Comparison of ENCODE assay signal across 1 cellular context in the genomic region with DNA sequence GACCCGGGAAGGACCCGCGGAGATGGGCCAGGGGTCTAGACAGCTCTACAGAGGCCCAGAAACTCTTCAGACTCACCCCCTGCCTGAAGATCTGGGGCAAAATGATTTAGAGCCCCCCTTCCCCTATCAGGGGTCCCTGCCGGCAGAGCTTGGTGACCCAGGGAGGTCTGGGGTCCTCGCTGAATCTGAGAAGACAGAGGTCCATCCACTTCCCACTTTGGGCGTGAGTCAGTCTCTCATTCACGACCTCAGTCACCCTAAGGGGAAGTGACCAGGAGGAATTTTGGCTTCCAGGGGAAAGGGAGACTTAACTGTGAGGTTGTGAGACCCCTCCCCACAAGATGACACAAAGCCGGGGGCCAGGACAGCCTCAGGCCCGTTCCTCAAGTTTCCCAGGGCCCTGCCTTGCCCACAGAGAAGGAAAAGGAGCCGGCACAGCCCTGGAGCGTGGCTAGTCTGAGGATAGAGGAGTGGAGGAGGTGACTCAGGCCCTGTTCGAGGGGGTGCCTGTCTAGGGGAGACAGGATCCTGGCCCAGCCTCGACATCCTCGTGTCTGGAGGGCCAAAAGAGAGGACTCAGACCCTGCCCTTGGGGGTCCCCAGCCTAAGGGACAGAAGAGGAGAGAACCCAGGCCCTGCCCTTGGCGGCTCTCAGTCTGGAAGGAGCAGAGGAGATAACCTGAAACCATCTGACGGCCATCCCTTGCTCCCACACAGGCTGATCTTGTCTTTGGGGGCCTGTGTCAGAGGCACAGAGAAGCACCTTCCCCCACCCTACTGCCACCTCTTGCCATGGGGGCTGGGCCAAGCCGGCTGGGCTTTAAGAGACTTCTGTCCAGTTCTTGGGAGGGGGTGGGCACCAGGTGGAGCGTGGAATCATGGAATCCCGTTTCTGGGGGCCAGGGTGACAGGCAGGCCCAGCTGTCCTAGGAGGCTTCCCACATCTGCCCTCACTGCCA.
TF ChIP-seq lines count a peak whose summit lies in the region.

No MANE protein-coding gene starts in this region.

TF ChIP-seq in GM23338, 12 proteins besides CTCF, POLR2A, EP300 and RAD21 (continued from another document):
- TF ChIP-seq, protein P1, sequence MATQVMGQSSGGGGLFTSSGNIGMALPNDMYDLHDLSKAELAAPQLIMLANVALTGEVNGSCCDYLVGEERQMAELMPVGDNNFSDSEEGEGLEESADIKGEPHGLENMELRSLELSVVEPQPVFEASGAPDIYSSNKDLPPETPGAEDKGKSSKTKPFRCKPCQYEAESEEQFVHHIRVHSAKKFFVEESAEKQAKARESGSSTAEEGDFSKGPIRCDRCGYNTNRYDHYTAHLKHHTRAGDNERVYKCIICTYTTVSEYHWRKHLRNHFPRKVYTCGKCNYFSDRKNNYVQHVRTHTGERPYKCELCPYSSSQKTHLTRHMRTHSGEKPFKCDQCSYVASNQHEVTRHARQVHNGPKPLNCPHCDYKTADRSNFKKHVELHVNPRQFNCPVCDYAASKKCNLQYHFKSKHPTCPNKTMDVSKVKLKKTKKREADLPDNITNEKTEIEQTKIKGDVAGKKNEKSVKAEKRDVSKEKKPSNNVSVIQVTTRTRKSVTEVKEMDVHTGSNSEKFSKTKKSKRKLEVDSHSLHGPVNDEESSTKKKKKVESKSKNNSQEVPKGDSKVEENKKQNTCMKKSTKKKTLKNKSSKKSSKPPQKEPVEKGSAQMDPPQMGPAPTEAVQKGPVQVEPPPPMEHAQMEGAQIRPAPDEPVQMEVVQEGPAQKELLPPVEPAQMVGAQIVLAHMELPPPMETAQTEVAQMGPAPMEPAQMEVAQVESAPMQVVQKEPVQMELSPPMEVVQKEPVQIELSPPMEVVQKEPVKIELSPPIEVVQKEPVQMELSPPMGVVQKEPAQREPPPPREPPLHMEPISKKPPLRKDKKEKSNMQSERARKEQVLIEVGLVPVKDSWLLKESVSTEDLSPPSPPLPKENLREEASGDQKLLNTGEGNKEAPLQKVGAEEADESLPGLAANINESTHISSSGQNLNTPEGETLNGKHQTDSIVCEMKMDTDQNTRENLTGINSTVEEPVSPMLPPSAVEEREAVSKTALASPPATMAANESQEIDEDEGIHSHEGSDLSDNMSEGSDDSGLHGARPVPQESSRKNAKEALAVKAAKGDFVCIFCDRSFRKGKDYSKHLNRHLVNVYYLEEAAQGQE (IDR thresholded peaks at IDR 0.05; ENCODE audit: unreplicated experiment) = no peak
- TF ChIP-seq, protein P2, sequence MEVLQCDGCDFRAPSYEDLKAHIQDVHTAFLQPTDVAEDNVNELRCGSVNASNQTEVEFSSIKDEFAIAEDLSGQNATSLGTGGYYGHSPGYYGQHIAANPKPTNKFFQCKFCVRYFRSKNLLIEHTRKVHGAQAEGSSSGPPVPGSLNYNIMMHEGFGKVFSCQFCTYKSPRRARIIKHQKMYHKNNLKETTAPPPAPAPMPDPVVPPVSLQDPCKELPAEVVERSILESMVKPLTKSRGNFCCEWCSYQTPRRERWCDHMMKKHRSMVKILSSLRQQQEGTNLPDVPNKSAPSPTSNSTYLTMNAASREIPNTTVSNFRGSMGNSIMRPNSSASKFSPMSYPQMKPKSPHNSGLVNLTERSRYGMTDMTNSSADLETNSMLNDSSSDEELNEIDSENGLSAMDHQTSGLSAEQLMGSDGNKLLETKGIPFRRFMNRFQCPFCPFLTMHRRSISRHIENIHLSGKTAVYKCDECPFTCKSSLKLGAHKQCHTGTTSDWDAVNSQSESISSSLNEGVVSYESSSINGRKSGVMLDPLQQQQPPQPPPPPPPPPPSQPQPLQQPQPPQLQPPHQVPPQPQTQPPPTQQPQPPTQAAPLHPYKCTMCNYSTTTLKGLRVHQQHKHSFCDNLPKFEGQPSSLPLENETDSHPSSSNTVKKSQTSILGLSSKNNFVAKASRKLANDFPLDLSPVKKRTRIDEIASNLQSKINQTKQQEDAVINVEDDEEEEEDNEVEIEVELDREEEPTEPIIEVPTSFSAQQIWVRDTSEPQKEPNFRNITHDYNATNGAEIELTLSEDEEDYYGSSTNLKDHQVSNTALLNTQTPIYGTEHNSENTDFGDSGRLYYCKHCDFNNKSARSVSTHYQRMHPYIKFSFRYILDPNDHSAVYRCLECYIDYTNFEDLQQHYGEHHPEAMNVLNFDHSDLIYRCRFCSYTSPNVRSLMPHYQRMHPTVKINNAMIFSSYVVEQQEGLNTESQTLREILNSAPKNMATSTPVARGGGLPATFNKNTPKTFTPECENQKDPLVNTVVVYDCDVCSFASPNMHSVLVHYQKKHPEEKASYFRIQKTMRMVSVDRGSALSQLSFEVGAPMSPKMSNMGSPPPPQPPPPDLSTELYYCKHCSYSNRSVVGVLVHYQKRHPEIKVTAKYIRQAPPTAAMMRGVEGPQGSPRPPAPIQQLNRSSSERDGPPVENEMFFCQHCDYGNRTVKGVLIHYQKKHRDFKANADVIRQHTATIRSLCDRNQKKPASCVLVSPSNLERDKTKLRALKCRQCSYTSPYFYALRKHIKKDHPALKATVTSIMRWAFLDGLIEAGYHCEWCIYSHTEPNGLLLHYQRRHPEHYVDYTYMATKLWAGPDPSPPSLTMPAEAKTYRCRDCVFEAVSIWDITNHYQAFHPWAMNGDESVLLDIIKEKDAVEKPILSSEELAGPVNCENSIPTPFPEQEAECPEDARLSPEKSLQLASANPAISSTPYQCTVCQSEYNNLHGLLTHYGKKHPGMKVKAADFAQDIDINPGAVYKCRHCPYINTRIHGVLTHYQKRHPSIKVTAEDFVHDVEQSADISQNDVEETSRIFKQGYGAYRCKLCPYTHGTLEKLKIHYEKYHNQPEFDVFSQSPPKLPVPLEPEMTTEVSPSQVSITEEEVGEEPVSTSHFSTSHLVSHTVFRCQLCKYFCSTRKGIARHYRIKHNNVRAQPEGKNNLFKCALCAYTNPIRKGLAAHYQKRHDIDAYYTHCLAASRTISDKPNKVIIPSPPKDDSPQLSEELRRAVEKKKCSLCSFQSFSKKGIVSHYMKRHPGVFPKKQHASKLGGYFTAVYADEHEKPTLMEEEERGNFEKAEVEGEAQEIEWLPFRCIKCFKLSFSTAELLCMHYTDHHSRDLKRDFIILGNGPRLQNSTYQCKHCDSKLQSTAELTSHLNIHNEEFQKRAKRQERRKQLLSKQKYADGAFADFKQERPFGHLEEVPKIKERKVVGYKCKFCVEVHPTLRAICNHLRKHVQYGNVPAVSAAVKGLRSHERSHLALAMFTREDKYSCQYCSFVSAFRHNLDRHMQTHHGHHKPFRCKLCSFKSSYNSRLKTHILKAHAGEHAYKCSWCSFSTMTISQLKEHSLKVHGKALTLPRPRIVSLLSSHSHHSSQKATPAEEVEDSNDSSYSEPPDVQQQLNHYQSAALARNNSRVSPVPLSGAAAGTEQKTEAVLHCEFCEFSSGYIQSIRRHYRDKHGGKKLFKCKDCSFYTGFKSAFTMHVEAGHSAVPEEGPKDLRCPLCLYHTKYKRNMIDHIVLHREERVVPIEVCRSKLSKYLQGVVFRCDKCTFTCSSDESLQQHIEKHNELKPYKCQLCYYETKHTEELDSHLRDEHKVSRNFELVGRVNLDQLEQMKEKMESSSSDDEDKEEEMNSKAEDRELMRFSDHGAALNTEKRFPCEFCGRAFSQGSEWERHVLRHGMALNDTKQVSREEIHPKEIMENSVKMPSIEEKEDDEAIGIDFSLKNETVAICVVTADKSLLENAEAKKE (CRISPR knock-in tag; IDR thresholded peaks at IDR 0.05) = no peak
- TF ChIP-seq ZNF114 (CRISPR knock-in tag; IDR thresholded peaks at IDR 0.05) = no peak
- no peak for TF ChIP-seq NANOG (IDR thresholded peaks at IDR 0.05; ENCODE audit: borderline replicate concordance)
- no peak for TF ChIP-seq ZNF331 (CRISPR knock-in tag; IDR thresholded peaks at IDR 0.05; ENCODE audit: low read depth)
- TF ChIP-seq STAT1 (IDR thresholded peaks at IDR 0.05; ENCODE audit: unreplicated experiment) = no peak
- TF ChIP-seq EZH2 (IDR thresholded peaks at IDR 0.05; ENCODE audit: low read depth, unreplicated experiment) = no peak
